ENCODE assay signal across 8 cellular contexts in genomic region chr20:1503564-1504227, GRCh38. TPM values are rescaled to one million over a fixed set of nuclear protein-coding genes. Genes with fewer than 3 reads are reported as not detected.
A peak's percentile ranks its signal among the peaks of the same experiment; 100 is the strongest.
DNase-seq lines count a peak whose midpoint lies in the region; ATAC-seq and TF ChIP-seq lines count a peak whose summit lies in the region.

No MANE protein-coding gene starts in this region.

- no peaks in the 10 kb centered on the region for H4K20me1 ChIP-seq in H9 (ENCODE audit: control insufficient read depth, insufficient read depth, insufficient read length)

- no peaks in the 10 kb centered on the region for H3K23me2 ChIP-seq in H9 (ENCODE audit: insufficient read length, low read depth, low read length, poor library complexity, severe bottlenecking)

- H3K27ac ChIP-seq in H9 (ENCODE audit: insufficient read length, low read depth, low read length), result no peak overlapping the region
- H3K27ac ChIP-seq in neutrophil, result peak overlapping the region; percentile 54
- H3K27ac ChIP-seq in thoracic aorta, result no peak overlapping the region

- H3K4me2 ChIP-seq in H9 (ENCODE audit: insufficient read depth, insufficient read length, low read length), result no peak overlapping the region

- H3K4ac ChIP-seq in H9 (ENCODE audit: low read depth, low read length), result no peak overlapping the region

- H2BK120ac ChIP-seq in H9 (ENCODE audit: low read depth, low read length, poor library complexity, severe bottlenecking), result no peak overlapping the region

- no peaks in the 10 kb centered on the region for H3K9me3 ChIP-seq in H9 (ENCODE audit: control insufficient read depth, low read depth, low read length)
- H3K9me3 ChIP-seq in neutrophil, result no peaks in the 10 kb centered on the region
- H3K9me3 ChIP-seq in thoracic aorta, result no peaks in the 10 kb centered on the region

- H2AFZ ChIP-seq in H9 (ENCODE audit: low read length), result no peak overlapping the region

- no peaks in the 10 kb centered on the region for H3K27me3 ChIP-seq in H9 (ENCODE audit: insufficient read depth, low read length)
- no peaks in the 10 kb centered on the region for H3K27me3 ChIP-seq in neutrophil
- no peaks in the 10 kb centered on the region for H3K27me3 ChIP-seq in thoracic aorta (replicated peaks; ENCODE audit: insufficient read depth)

- no peak overlapping the region for H3K23ac ChIP-seq in H9 (ENCODE audit: insufficient read length, low read depth, low read length)

- H3K56ac ChIP-seq in H9 (ENCODE audit: insufficient read length, low read depth, low read length), result no peak overlapping the region

- no peak overlapping the region for H3K4me3 ChIP-seq in fibroblast of pulmonary artery (replicated peaks; ENCODE audit: low read depth, low read length)
- H3K4me3 ChIP-seq in neutrophil (ENCODE audit: low read depth in 1 of 2, low read length in 1 of 2), result no peak overlapping the region
- no peak overlapping the region for H3K4me3 ChIP-seq in thoracic aorta

- H2BK15ac ChIP-seq in H9 (ENCODE audit: low read depth, low read length), result no peak overlapping the region

- no peak overlapping the region for H2BK5ac ChIP-seq in H9 (ENCODE audit: insufficient read length, low read length)

- H3K79me1 ChIP-seq in H9 (ENCODE audit: insufficient read depth, low read depth, low read length, poor library complexity, severe bottlenecking), result no peaks in the 10 kb centered on the region

- no peak overlapping the region for H3K9ac ChIP-seq in H9 (ENCODE audit: extremely low read depth, insufficient read length, low read length)

- ATAC-seq in thoracic aorta (ENCODE audit: insufficient number of reproducible peaks, low FRiP score, low read depth), result no peak

- H3K27me3 Mint-ChIP-seq in H9 (ENCODE audit: low read depth), result peaks cover 19% of the 10 kb centered on the region

- no peak overlapping the region for H4K5ac ChIP-seq in H9 (ENCODE audit: insufficient read length, low read depth, low read length)

- no peak overlapping the region for H4K8ac ChIP-seq in H9 (replicated peaks; ENCODE audit: insufficient read length, low read depth, low read length)

- peaks cover 2 to 12% (median 3%) of the 10 kb centered on the region in 3 experiments; a peak in 3 of 7 replicates for H3K36me3 Mint-ChIP-seq in H9 (ENCODE audit: insufficient read depth in 1 of 3, low read depth in 3 of 3)

- no CpG with 5 or more reads among the region's 8 CpGs for WGBS in H9 (ENCODE audit: extremely low coverage, insufficient read length, low lambda C conversion rate)

- H3K36me3 ChIP-seq in neutrophil (no peaks in the 10 kb centered on the region), thoracic aorta (no peaks in the 10 kb centered on the region)

- H3K4me1 ChIP-seq in H9 (ENCODE audit: insufficient read depth, low read length) (no peaks in the 10 kb centered on the region), neutrophil (ENCODE audit: control insufficient read depth in 1 of 2, insufficient read depth in 1 of 2, low read depth in 1 of 2, low read length in 1 of 2) (peaks cover 11 to 14% of the 10 kb centered on the region in 2 experiments), thoracic aorta (ENCODE audit: control insufficient read depth in 1 of 2, low read depth in 2 of 2) (no peaks in the 10 kb centered on the region)

- no peak overlapping the region for H3K4me3 Mint-ChIP-seq in H9

- no peak overlapping the region for H2AK5ac ChIP-seq in H9 (ENCODE audit: insufficient read length, low read length)

- H2BK12ac ChIP-seq in H9 (ENCODE audit: insufficient read length, low read depth, low read length), result no peak overlapping the region

- H3K79me2 ChIP-seq in H9 (ENCODE audit: insufficient read depth, low read length), result no peaks in the 10 kb centered on the region

- DNase-seq in GF-D8 (lab: John Stamatoyannopoulos, UW) (peak; percentile 83), H9 (peak; percentile 88), LoVo (ENCODE audit: low spot score) (peak; percentile 83), RKO (ENCODE audit: low spot score) (peak; percentile 98), fibroblast of pulmonary artery (ENCODE audit: low read depth) (peak; percentile 94), thoracic aorta (ENCODE audit: low spot score) (no peak)
- peak; percentile 79 to 80 for DNase-seq in activated T-cell treated with anti-CD3 and anti-CD28 coated beads, Interleukin-2, amount 50 U/mL, for 48 hours

- no peak overlapping the region for H3K27ac Mint-ChIP-seq in H9

- H2BK20ac ChIP-seq in H9 (ENCODE audit: low read depth, low read length, poor library complexity, severe bottlenecking), result no peak overlapping the region

- no peak overlapping the region for H4K91ac ChIP-seq in H9 (ENCODE audit: insufficient read length, low read depth, low read length)

- TF ChIP-seq CTCF in H9 (conservative IDR thresholded peaks at IDR 0.05) (peak; percentile 98), fibroblast of pulmonary artery (IDR thresholded peaks at IDR 0.05; ENCODE audit: low read length, missing control alignments) (no peak), neutrophil (IDR thresholded peaks at IDR 0.05) (peak; percentile 100), thoracic aorta (IDR thresholded peaks at IDR 0.05) (peak; percentile 40)

- no peak overlapping the region for H3K18ac ChIP-seq in H9 (ENCODE audit: insufficient read length, low read depth, low read length)

- no peak overlapping the region for H3T11ph ChIP-seq in H9 (ENCODE audit: low read length)

- H3K14ac ChIP-seq in H9 (ENCODE audit: insufficient read depth, low read length), result no peak overlapping the region

- H3K9me3 Mint-ChIP-seq in H9, result peaks cover 11 to 12% of the 10 kb centered on the region in 2 experiments

- peaks cover 21 to 30% of the 10 kb centered on the region in 2 experiments for H3K4me1 Mint-ChIP-seq in H9

RNA-seq across cellular contexts. Expression of gene SIRPB2, which starts 12.5 kb away (rescaled TPM):
- total RNA-seq in H9 (2021), result not detected in 2 replicates
- 10 to 100 TPM; 11.0 to 29.8 TPM for total RNA-seq in thoracic aorta

RNA-seq across cellular contexts. Expression of gene NSFL1C, which starts 37.0 kb away (rescaled TPM):
- total RNA-seq in H9 (2021) (81.8 and 85.4 TPM in 2 replicates), thoracic aorta (10 to 100 TPM; 26.9 to 49.7 TPM)

RNA-seq across cellular contexts. Expression of gene SIRPD, which starts 53.8 kb away (rescaled TPM):
- total RNA-seq in H9 (2021), result not detected in 2 replicates
- not detected for total RNA-seq in thoracic aorta

Comparison
In these comparisons a context has a peak if more than half of its experiments do, and no peak if none do; other contexts are left out.
1. RNA of gene SIRPB2, which starts 12.5 kb away (total RNA-seq): 11.0 to 29.8 TPM in thoracic aorta; not detected in H9; every median in the first group is over 10 times any median in the second.